In the genomic region with DNA sequence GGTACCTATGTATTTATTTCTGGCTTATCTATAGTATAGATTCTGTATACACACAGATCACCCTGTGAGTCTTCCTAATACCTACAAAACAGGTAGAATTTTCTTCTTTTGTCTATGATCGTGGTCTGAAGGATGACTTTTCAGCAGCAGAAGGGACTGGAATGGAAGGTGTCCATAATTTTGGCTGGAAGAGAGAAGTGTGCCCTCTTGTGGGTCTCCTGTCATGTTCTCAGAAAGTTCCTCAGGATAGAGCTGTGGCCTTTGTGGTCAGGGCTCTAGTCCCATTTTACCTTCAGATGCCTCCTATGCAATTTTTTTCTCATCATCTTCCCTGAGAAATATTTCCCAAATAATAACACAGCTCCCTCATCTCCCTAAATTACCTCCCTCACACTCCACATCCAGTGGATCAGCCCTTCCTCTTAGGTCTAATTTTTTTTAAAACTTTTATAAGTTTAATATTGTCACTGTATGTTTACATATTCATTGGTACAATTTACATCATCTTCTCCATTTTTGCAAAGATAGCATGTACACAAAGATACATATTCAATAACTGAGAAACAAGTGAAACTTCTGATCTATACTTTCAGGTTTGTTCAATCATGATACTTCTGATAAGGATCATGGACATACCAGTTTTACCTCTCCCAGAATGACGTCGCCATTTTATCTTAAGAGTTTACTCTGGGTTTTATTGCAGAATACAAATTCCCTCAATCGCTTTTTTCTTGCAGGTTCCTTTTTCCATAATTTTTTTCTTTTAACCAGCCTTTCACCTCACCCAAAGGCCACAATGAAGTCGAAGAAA, we compare ENCODE assay signal across 8 cellular contexts.
DNase-seq lines count a peak whose midpoint lies in the region; ATAC-seq, FAIRE-seq and TF ChIP-seq lines count a peak whose summit lies in the region.

No MANE protein-coding gene starts in this region.

- TF ChIP-seq RAD21 in H1 (IDR thresholded peaks at IDR 0.05 in 1 of 2, conservative IDR thresholded peaks at IDR 0.05 in 1 of 2; ENCODE audit: low read depth in 2 of 2, low read length in 2 of 2), result peak; percentile 59 to 70; a peak in 3 of 4 replicates

- no peak overlapping the region for H2BK20ac ChIP-seq in H1 (ENCODE audit: low read length)

- H3K9ac ChIP-seq in H1 (replicated peaks in 1 of 4; ENCODE audit: extremely low read depth in 1 of 4, low read depth in 3 of 4, low read length in 3 of 4), result no peak overlapping the region

- H3K23me2 ChIP-seq in H1 (ENCODE audit: low read depth, low read length), result peaks cover 9% of the 10 kb centered on the region; the same call in 1 of the 2 replicates

- intact Hi-C loops in activated naive CD4-positive, alpha-beta T cell treated with anti-CD3 and anti-CD28 coated beads for 36 hours (cut with micrococcal nuclease), result no loop called here

- H3K36me3 Mint-ChIP-seq in activated naive CD4-positive, alpha-beta T cell treated with anti-CD3 and anti-CD28 coated beads for 36 hours (ENCODE audit: low read depth), result no peaks in the 10 kb centered on the region
- H3K36me3 Mint-ChIP-seq in activated naive CD4-positive, alpha-beta T cell treated with anti-CD3 and anti-CD28 coated beads, Interleukin-2, amount 10 ng/mL, durations not matched to agents 7 days and 5 days, result no peaks in the 10 kb centered on the region

- CTCF ChIA-PET in activated naive CD4-positive, alpha-beta T cell treated with anti-CD3 and anti-CD28 coated beads for 36 hours (lab: Charles Lee), result interaction anchor here (0.7 to 1.8 kb wide), 5 partner anchors 87 to 467 kb away, joined by 3 to 7 read pairs (median 3); no protein-coding TSS in a partner anchor
- CTCF ChIA-PET in activated naive CD4-positive, alpha-beta T cell treated with anti-CD3 and anti-CD28 coated beads, Interleukin-2, amount 10 ng/mL, durations not matched to agents 7 days and 5 days (lab: Charles Lee), result interaction anchor here (0.9 to 8.4 kb wide), 3 partner anchors 17 to 468 kb away, joined by 3 to 88 read pairs (median 11); no protein-coding TSS in a partner anchor
- CTCF ChIA-PET in H1 (lab: Charles Lee; ENCODE audit: partially characterized antibody), result interaction anchor here (0.7 to 3.1 kb wide), 21 partner anchors 9 to 473 kb away, joined by 3 to 44 read pairs (median 3); no protein-coding TSS in a partner anchor

- no peak overlapping the region for H4K8ac ChIP-seq in H1 (ENCODE audit: extremely low read depth, insufficient read depth, low read length)

- H3K27ac ChIP-seq in H1 (ENCODE audit: low read depth, low read length), result no peak overlapping the region

- no peak for TF ChIP-seq EP300 in H1 (IDR thresholded peaks at IDR 0.05; ENCODE audit: borderline replicate concordance in 1 of 2, low read depth in 2 of 2, low read length in 2 of 2)

- no peak overlapping the region for H3K18ac ChIP-seq in H1 (ENCODE audit: extremely low read depth, low read length)

- H3K4me1 Mint-ChIP-seq in activated naive CD4-positive, alpha-beta T cell treated with anti-CD3 and anti-CD28 coated beads for 36 hours (ENCODE audit: low read depth), result peaks cover 9% of the 10 kb centered on the region
- H3K4me1 Mint-ChIP-seq in activated naive CD4-positive, alpha-beta T cell treated with anti-CD3 and anti-CD28 coated beads, Interleukin-2, amount 10 ng/mL, durations not matched to agents 7 days and 5 days, result peaks cover 22% of the 10 kb centered on the region

- no peak for FAIRE-seq in H1 (lab: Jason Lieb, UNC)

- no peak overlapping the region for H3K27ac Mint-ChIP-seq in activated naive CD4-positive, alpha-beta T cell treated with anti-CD3 and anti-CD28 coated beads for 36 hours
- H3K27ac Mint-ChIP-seq in activated naive CD4-positive, alpha-beta T cell treated with anti-CD3 and anti-CD28 coated beads, Interleukin-2, amount 10 ng/mL, durations not matched to agents 7 days and 5 days, result no peak overlapping the region

- no peak overlapping the region for H3K56ac ChIP-seq in H1 (replicated peaks; ENCODE audit: insufficient read length, low read depth, low read length)

- no peak overlapping the region for H2AFZ ChIP-seq in H1 (ENCODE audit: low read length)

- H2BK5ac ChIP-seq in H1 (ENCODE audit: low read depth, low read length), result no peak overlapping the region

- WGBS in H1 (ENCODE audit: extremely low coverage in 1 of 2, insufficient coverage in 1 of 2, insufficient read length in 1 of 2, insufficient replicate concordance in 2 of 2, low coverage in 1 of 2, low lambda C conversion rate in 2 of 2, missing lambda C conversion rate in 1 of 2), 2 experiments, result 78% methylated on average over 5 of the region's 5 CpGs; no CpG with 5 or more reads in 1 of the 2 experiments

- peaks cover 7 to 8% (median 7%) of the 10 kb centered on the region in 4 experiments; a peak in 6 of 7 replicates for H3K4me1 ChIP-seq in H1 (replicated peaks in 1 of 4; ENCODE audit: control insufficient read depth in 3 of 4, insufficient read depth in 4 of 4, low read length in 3 of 4)

- no peak overlapping the region for H3K14ac ChIP-seq in H1 (ENCODE audit: insufficient read length)

- H2BK12ac ChIP-seq in H1 (ENCODE audit: low read depth, low read length), result no peak overlapping the region

- H3K79me1 ChIP-seq in H1 (ENCODE audit: low read depth, low read length), result no peaks in the 10 kb centered on the region

- no peak overlapping the region for H3K4me3 Mint-ChIP-seq in activated naive CD4-positive, alpha-beta T cell treated with anti-CD3 and anti-CD28 coated beads for 36 hours
- H3K4me3 Mint-ChIP-seq in activated naive CD4-positive, alpha-beta T cell treated with anti-CD3 and anti-CD28 coated beads, Interleukin-2, amount 10 ng/mL, durations not matched to agents 7 days and 5 days, result no peak overlapping the region

- H3K4me3 ChIP-seq in H1 (ENCODE audit: extremely low read depth in 1 of 4, insufficient read depth in 2 of 4, low read depth in 3 of 4, low read length in 4 of 4), result no peak overlapping the region

- H3K27me3 ChIP-seq in H1 (replicated peaks in 1 of 4; ENCODE audit: control insufficient read depth in 3 of 4, extremely low read depth in 1 of 4, insufficient read depth in 3 of 4, low read length in 3 of 4), result no peaks in the 10 kb centered on the region

- H3K27me3 Mint-ChIP-seq in activated naive CD4-positive, alpha-beta T cell treated with anti-CD3 and anti-CD28 coated beads for 36 hours (ENCODE audit: low read depth), result no peaks in the 10 kb centered on the region
- H3K27me3 Mint-ChIP-seq in activated naive CD4-positive, alpha-beta T cell treated with anti-CD3 and anti-CD28 coated beads, Interleukin-2, amount 10 ng/mL, durations not matched to agents 7 days and 5 days, result peaks cover 32% of the 10 kb centered on the region

- POLR2A ChIA-PET in H1 (lab: Charles Lee; ENCODE audit: partially characterized antibody), result interaction anchor here (1.0 kb wide), 1 partner anchor 19 kb away, joined by 3 read pairs; no protein-coding TSS in a partner anchor

- DNase-seq in activated naive CD4-positive, alpha-beta T cell treated with anti-CD3 and anti-CD28 coated beads for 36 hours, result peak; percentile 17
- DNase-seq in activated naive CD4-positive, alpha-beta T cell treated with anti-CD3 and anti-CD28 coated beads, Interleukin-2, amount 10 ng/mL, durations not matched to agents 7 days and 5 days, result no peak
- DNase-seq in NCI-H460 (ENCODE audit: extremely low read depth, low read depth) (peak; percentile 36), H1 (ENCODE audit: low read depth in 1 of 2, low spot score in 2 of 2) (no peak), pulmonary artery endothelial cell (ENCODE audit: low read depth, low spot score) (peak; percentile 24)

- no peaks in the 10 kb centered on the region for H3K79me2 ChIP-seq in H1 (ENCODE audit: control insufficient read depth in 1 of 2, insufficient read depth in 2 of 2, low read length in 2 of 2)

- H2BK15ac ChIP-seq in H1 (ENCODE audit: low read length), result no peak overlapping the region

- no peak for TF ChIP-seq POLR2A in H1 (IDR thresholded peaks at IDR 0.05; ENCODE audit: control extremely low read depth in 1 of 2, low read depth in 2 of 2, low read length in 2 of 2)

- ATAC-seq in HG03354 (IDR thresholded peaks at IDR 0.05; ENCODE audit: poor library complexity, severe bottlenecking, unreplicated experiment) (no peak), GM18909 (IDR thresholded peaks at IDR 0.05; ENCODE audit: poor library complexity, unreplicated experiment) (no peak), HG03196 (IDR thresholded peaks at IDR 0.05; ENCODE audit: unreplicated experiment) (no peak)

- no peak overlapping the region for H3K23ac ChIP-seq in H1 (ENCODE audit: insufficient read length)

- no peaks in the 10 kb centered on the region for H3K9me3 Mint-ChIP-seq in activated naive CD4-positive, alpha-beta T cell treated with anti-CD3 and anti-CD28 coated beads for 36 hours
- H3K9me3 Mint-ChIP-seq in activated naive CD4-positive, alpha-beta T cell treated with anti-CD3 and anti-CD28 coated beads, Interleukin-2, amount 10 ng/mL, durations not matched to agents 7 days and 5 days, result no peaks in the 10 kb centered on the region

- H4K20me1 ChIP-seq in H1 (replicated peaks in 1 of 2; ENCODE audit: control insufficient read depth in 1 of 2, insufficient read depth in 2 of 2, low read length in 2 of 2), result no peaks in the 10 kb centered on the region

- no peak overlapping the region for H3K4me2 ChIP-seq in H1 (ENCODE audit: insufficient read depth in 1 of 2, low read depth in 2 of 2, low read length in 2 of 2)

- no peak overlapping the region for H4K5ac ChIP-seq in H1 (ENCODE audit: insufficient read length, low read depth, low read length)

- no peaks in the 10 kb centered on the region for H3K36me3 ChIP-seq in H1 (ENCODE audit: control insufficient read depth in 2 of 4, insufficient read depth in 4 of 4, low read length in 3 of 4)

- H3K9me3 ChIP-seq in H1 (ENCODE audit: insufficient read depth in 2 of 2, low read depth in 1 of 2, low read length in 1 of 2), result no peaks in the 10 kb centered on the region

- H4K91ac ChIP-seq in H1 (replicated peaks; ENCODE audit: insufficient read length, low read length), result no peak overlapping the region

- no peak overlapping the region for H2BK120ac ChIP-seq in H1 (replicated peaks; ENCODE audit: low read depth, low read length)

- TF ChIP-seq CTCF in H1 (IDR thresholded peaks at IDR 0.05; ENCODE audit: control extremely low read depth in 1 of 3, insufficient read depth in 1 of 3, low read depth in 1 of 3, low read length in 3 of 3), result peak in 2 of 3 experiments; percentile 52 to 57; a peak in 3 of 4 replicates

- H2AK5ac ChIP-seq in H1 (ENCODE audit: low read depth, low read length), result no peak overlapping the region

- no peak overlapping the region for H3K4ac ChIP-seq in H1 (replicated peaks; ENCODE audit: insufficient read length, low read depth, low read length)

TF ChIP-seq in H1, 55 proteins besides CTCF, POLR2A, EP300 and RAD21:
- TF ChIP-seq TAF1 (IDR thresholded peaks at IDR 0.05; ENCODE audit: low read depth, low read length) (no peak), SRF (IDR thresholded peaks at IDR 0.05; ENCODE audit: low read depth, low read length) (no peak)

Comparison
In these comparisons a context has a peak if more than half of its experiments do, and no peak if none do; other contexts are left out.
1. DNase-seq: peak in activated naive CD4-positive, alpha-beta T cell treated with anti-CD3 and anti-CD28 coated beads for 36 hours (single experiment), NCI-H460 (single experiment) and pulmonary artery endothelial cell (single experiment); none in activated naive CD4-positive, alpha-beta T cell treated with anti-CD3 and anti-CD28 coated beads, Interleukin-2, amount 10 ng/mL, durations not matched to agents 7 days and 5 days (single experiment) and H1 (0 of 2).